ENCODE assay signal across 13 cellular contexts in genomic region chr1:24283326-24284155, GRCh38. TPM values are rescaled to one million over a fixed set of nuclear protein-coding genes. Genes with fewer than 3 reads are reported as not detected.
DNase-seq lines count a peak whose midpoint lies in the region; ATAC-seq, FAIRE-seq and TF ChIP-seq lines count a peak whose summit lies in the region.
"Had no signal": no experiment of that assay in that cellular context is flagged by ENCODE, and none has a peak within 500 bp of the region (broad histone marks: within the 10 kb centered on the region; RNA-seq: fewer than 3 reads in every experiment).

No MANE protein-coding gene starts in this region.

- H3K4ac ChIP-seq in mesenchymal stem cell (ENCODE audit: low read depth in 1 of 2, low read length in 2 of 2) = peak overlapping the region; percentile 66 to 83

- H3K9ac ChIP-seq in mammary epithelial cell (ENCODE audit: insufficient read depth, low read length) (peak overlapping the region; percentile 50), mesenchymal stem cell (ENCODE audit: low read length) (no peak overlapping the region)

- TF ChIP-seq CTCF in mammary epithelial cell (conservative IDR thresholded peaks at IDR 0.05 in 1 of 2, IDR thresholded peaks at IDR 0.05 in 1 of 2; ENCODE audit: extremely low read depth in 1 of 2, insufficient read depth in 1 of 2, low read depth in 1 of 2, low read length in 2 of 2) (no peak), GM13977 (IDR thresholded peaks at IDR 0.05; ENCODE audit: extremely low read depth, insufficient read depth, missing control alignments) (no peak)

- no peak overlapping the region for H3K23ac ChIP-seq in mesenchymal stem cell (ENCODE audit: low read length in 2 of 2)

- 20% methylated on average over 10 of the region's 10 CpGs for WGBS in mammary epithelial cell (ENCODE audit: low coverage, missing lambda C conversion rate)
- WGBS in mesenchymal stem cell = 56% methylated on average over 10 of the region's 10 CpGs

- H4K8ac ChIP-seq in mesenchymal stem cell (ENCODE audit: low read length) = peak overlapping the region; percentile 45

- CTCF ChIA-PET in mammary epithelial cell (lab: Charles Lee; ENCODE audit: low non-redundant PET) = interaction anchor here (0.6 kb wide), 1 partner anchor 26 kb away, joined by 3 read pairs; no protein-coding TSS in a partner anchor

- peak overlapping the region; percentile 29 for H3K4me2 ChIP-seq in mammary epithelial cell (ENCODE audit: insufficient read depth, low read depth, low read length)
- no peak overlapping the region for H3K4me2 ChIP-seq in mesenchymal stem cell (ENCODE audit: low read length, poor library complexity, severe bottlenecking)

- H3K14ac ChIP-seq in mesenchymal stem cell (ENCODE audit: low read length in 2 of 2) = peak overlapping the region in 1 of 2 experiments; percentile 63

- H3K27me3 ChIP-seq in mammary epithelial cell (ENCODE audit: insufficient read depth, low read length) (no peaks in the 10 kb centered on the region), mesenchymal stem cell (ENCODE audit: control insufficient read depth in 1 of 2, insufficient read depth in 1 of 2, low read length in 2 of 2) (peaks cover 8 to 29% of the 10 kb centered on the region in 2 experiments)

- DNase-seq in COLO668 (lab: John Stamatoyannopoulos, UW; ENCODE audit: unreplicated experiment) (peak; percentile 28), NCI-H2171 (lab: John Stamatoyannopoulos, UW) (peak; percentile 45), mammary epithelial cell (peak; percentile 92), mesenchymal stem cell (peak; percentile 94), HTR-8/SVneo (ENCODE audit: insufficient read length, low spot score) (no peak), GM13977 (ENCODE audit: low spot score) (no peak)
- no peak for DNase-seq in NK-92 treated with Interleukin-12 subunit alpha and Interleukin-12 subunit beta, amount 100 ng/mL, for 24 hours (lab: John Stamatoyannopoulos, UW)
- DNase-seq: activated CD4-positive, alpha-beta T cell treated with anti-CD3 and anti-CD28 coated beads for 36 hours; activated gamma-delta T cell; effector memory CD8-positive, alpha-beta T cell; NCI-H1436 treated with DMSO at 0.1 percent for 48 hours; psoas muscle had no signal

- peak overlapping the region; percentile 82 to 91 for H3K18ac ChIP-seq in mesenchymal stem cell (ENCODE audit: low read depth in 1 of 2, low read length in 2 of 2)

- FAIRE-seq in HTR-8/SVneo (lab: Jason Lieb, UNC) = no peak

- dilution Hi-C loops in mammary epithelial cell (cut with HindIII; ENCODE audit: low sequenced_read_pairs) = no loop called here

- H3K9me3 ChIP-seq in mammary epithelial cell (replicated peaks; ENCODE audit: insufficient read depth, low read length) (no peaks in the 10 kb centered on the region), mesenchymal stem cell (ENCODE audit: control insufficient read depth, low read length) (no peaks in the 10 kb centered on the region)
- H3K9me3 ChIP-seq: psoas muscle had no signal

- H3K79me2 ChIP-seq in mammary epithelial cell (ENCODE audit: insufficient read depth, low read length) = no peaks in the 10 kb centered on the region

- no peak overlapping the region for H2BK15ac ChIP-seq in mesenchymal stem cell (ENCODE audit: low read depth, poor library complexity, severe bottlenecking)

- H2BK12ac ChIP-seq in mesenchymal stem cell (ENCODE audit: low read length in 2 of 2) = peak overlapping the region; percentile 72 to 94

- in situ Hi-C loops in mammary epithelial cell (cut with MboI; ENCODE audit: low sequenced_read_pairs in 2 of 2) = no loop called here
- in situ Hi-C loops in GM13977 (cut with MboI; ENCODE audit: low pct_unique_long_range_greater_than_20kb, low sequenced_read_pairs, unreplicated experiment) = no loop called here

- no peak overlapping the region for H3K4me3 ChIP-seq in mammary epithelial cell (replicated peaks in 1 of 3; ENCODE audit: insufficient read depth in 1 of 3, low read depth in 2 of 3, low read length in 3 of 3)
- no peak overlapping the region for H3K4me3 ChIP-seq in mesenchymal stem cell (ENCODE audit: insufficient read depth in 1 of 2, low read depth in 1 of 2, low read length in 2 of 2)
- H3K4me3 ChIP-seq: psoas muscle had no signal

- ATAC-seq in HG02840 (IDR thresholded peaks at IDR 0.05; ENCODE audit: low FRiP score, unreplicated experiment) = no peak
- ATAC-seq: activated CD4-positive, alpha-beta T cell treated with anti-CD3 and anti-CD28 coated beads for 36 hours; effector memory CD8-positive, alpha-beta T cell; psoas muscle had no signal

- H3K4me1 ChIP-seq in mammary epithelial cell (ENCODE audit: insufficient read depth, low read length) (peaks cover 53% of the 10 kb centered on the region), mesenchymal stem cell (ENCODE audit: control insufficient read depth, insufficient read depth, low read depth, low read length) (peaks cover 5% of the 10 kb centered on the region)
- H3K4me1 ChIP-seq: psoas muscle had no signal

- H3K27ac ChIP-seq in mammary epithelial cell (ENCODE audit: insufficient read depth, low read depth, low read length) (peak overlapping the region; percentile 89), mesenchymal stem cell (ENCODE audit: low read length, poor library complexity, severe bottlenecking) (no peak overlapping the region)
- H3K27ac ChIP-seq: psoas muscle had no signal

- no peaks in the 10 kb centered on the region for H3K79me1 ChIP-seq in mesenchymal stem cell (replicated peaks; ENCODE audit: low read length, poor library complexity, severe bottlenecking)

- H2AFZ ChIP-seq in mammary epithelial cell (ENCODE audit: low read depth, low read length) (no peak overlapping the region), mesenchymal stem cell (ENCODE audit: low read depth, low read length) (no peak overlapping the region)

- H2BK120ac ChIP-seq in mesenchymal stem cell (ENCODE audit: low read depth, low read length) = peak overlapping the region; percentile 11

- peak overlapping the region; percentile 87 for H4K91ac ChIP-seq in mesenchymal stem cell (ENCODE audit: low read length)

- H4K20me1 ChIP-seq in mammary epithelial cell (ENCODE audit: insufficient read depth, low read length) = no peaks in the 10 kb centered on the region

- no peaks in the 10 kb centered on the region for H3K36me3 ChIP-seq in mammary epithelial cell (ENCODE audit: insufficient read depth, low read length)
- no peaks in the 10 kb centered on the region for H3K36me3 ChIP-seq in mesenchymal stem cell (ENCODE audit: control insufficient read depth in 1 of 2, insufficient read depth in 2 of 2, low read depth in 1 of 2, low read length in 2 of 2)

- intact Hi-C loops in mammary epithelial cell (cut with micrococcal nuclease) = loop anchor here (1.0 to 5.0 kb wide), 2 partner anchors 34 to 81 kb away; partner anchors contain the start of gene GRHL3

- no peak overlapping the region for H2BK5ac ChIP-seq in mesenchymal stem cell (ENCODE audit: low read depth, low read length, poor library complexity, severe bottlenecking)

- no peak overlapping the region for H2AK5ac ChIP-seq in mesenchymal stem cell (ENCODE audit: low read length, severe bottlenecking)

- TSS peak; percentile 42 for BruUV-seq in mammary epithelial cell (replicated peaks; lab: Mats Ljungman, UMichigan)

RNA-seq across cellular contexts. Expression of gene GRHL3, which starts 35.6 kb away (rescaled TPM):
- total RNA-seq in mammary epithelial cell = 10 to 100 TPM in 1 of 2 donors, 1 to 10 TPM in 1; 1.3 to 15.3 TPM
- polyA plus RNA-seq in mammary epithelial cell = 3.5 TPM
- 1.1 TPM for polyA minus RNA-seq in mammary epithelial cell
- polyA plus RNA-seq in mesenchymal stem cell (2013, experiment 1 of 2) = 0.19 TPM
- polyA plus RNA-seq in mesenchymal stem cell (2013, experiment 2 of 2) = 0.21 TPM
- total RNA-seq: activated CD4-positive, alpha-beta T cell treated with anti-CD3 and anti-CD28 coated beads for 36 hours had no signal

Comparison
In these comparisons a context has a peak if more than half of its experiments do, and no peak if none do; other contexts are left out.
1. DNase-seq: peak in COLO668 (single experiment), NCI-H2171 (single experiment), mammary epithelial cell (single experiment) and mesenchymal stem cell (single experiment); none in HTR-8/SVneo (single experiment), GM13977 (single experiment) and NK-92 treated with Interleukin-12 subunit alpha and Interleukin-12 subunit beta, amount 100 ng/mL, for 24 hours (single experiment).